ENCODE assay signal across 1 cellular context in the genomic region with DNA sequence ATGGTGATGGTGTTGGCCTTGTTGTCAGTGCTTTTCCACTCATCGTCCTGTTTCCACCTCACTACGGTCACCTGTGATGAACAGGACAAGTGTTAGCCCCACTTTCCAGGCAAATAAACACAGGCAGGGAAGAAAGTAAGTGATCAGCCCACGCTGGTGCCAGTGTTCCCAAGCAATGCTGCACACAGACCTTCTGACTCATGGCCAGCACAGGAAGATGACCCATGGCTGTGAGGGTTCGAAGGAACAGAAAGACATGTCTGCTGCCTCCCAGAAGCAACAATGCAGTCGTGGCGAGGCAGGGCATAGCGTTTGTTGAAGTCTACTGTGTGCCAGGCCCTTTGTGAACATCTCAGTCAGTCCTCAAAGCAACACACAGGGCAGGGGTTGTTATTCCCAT.
TF ChIP-seq lines count a peak whose summit lies in the region.

No MANE protein-coding gene starts in this region.

TF ChIP-seq in GM23338, 12 proteins besides CTCF, POLR2A, EP300 and RAD21 (continued from another document):
- TF ChIP-seq, protein P1, sequence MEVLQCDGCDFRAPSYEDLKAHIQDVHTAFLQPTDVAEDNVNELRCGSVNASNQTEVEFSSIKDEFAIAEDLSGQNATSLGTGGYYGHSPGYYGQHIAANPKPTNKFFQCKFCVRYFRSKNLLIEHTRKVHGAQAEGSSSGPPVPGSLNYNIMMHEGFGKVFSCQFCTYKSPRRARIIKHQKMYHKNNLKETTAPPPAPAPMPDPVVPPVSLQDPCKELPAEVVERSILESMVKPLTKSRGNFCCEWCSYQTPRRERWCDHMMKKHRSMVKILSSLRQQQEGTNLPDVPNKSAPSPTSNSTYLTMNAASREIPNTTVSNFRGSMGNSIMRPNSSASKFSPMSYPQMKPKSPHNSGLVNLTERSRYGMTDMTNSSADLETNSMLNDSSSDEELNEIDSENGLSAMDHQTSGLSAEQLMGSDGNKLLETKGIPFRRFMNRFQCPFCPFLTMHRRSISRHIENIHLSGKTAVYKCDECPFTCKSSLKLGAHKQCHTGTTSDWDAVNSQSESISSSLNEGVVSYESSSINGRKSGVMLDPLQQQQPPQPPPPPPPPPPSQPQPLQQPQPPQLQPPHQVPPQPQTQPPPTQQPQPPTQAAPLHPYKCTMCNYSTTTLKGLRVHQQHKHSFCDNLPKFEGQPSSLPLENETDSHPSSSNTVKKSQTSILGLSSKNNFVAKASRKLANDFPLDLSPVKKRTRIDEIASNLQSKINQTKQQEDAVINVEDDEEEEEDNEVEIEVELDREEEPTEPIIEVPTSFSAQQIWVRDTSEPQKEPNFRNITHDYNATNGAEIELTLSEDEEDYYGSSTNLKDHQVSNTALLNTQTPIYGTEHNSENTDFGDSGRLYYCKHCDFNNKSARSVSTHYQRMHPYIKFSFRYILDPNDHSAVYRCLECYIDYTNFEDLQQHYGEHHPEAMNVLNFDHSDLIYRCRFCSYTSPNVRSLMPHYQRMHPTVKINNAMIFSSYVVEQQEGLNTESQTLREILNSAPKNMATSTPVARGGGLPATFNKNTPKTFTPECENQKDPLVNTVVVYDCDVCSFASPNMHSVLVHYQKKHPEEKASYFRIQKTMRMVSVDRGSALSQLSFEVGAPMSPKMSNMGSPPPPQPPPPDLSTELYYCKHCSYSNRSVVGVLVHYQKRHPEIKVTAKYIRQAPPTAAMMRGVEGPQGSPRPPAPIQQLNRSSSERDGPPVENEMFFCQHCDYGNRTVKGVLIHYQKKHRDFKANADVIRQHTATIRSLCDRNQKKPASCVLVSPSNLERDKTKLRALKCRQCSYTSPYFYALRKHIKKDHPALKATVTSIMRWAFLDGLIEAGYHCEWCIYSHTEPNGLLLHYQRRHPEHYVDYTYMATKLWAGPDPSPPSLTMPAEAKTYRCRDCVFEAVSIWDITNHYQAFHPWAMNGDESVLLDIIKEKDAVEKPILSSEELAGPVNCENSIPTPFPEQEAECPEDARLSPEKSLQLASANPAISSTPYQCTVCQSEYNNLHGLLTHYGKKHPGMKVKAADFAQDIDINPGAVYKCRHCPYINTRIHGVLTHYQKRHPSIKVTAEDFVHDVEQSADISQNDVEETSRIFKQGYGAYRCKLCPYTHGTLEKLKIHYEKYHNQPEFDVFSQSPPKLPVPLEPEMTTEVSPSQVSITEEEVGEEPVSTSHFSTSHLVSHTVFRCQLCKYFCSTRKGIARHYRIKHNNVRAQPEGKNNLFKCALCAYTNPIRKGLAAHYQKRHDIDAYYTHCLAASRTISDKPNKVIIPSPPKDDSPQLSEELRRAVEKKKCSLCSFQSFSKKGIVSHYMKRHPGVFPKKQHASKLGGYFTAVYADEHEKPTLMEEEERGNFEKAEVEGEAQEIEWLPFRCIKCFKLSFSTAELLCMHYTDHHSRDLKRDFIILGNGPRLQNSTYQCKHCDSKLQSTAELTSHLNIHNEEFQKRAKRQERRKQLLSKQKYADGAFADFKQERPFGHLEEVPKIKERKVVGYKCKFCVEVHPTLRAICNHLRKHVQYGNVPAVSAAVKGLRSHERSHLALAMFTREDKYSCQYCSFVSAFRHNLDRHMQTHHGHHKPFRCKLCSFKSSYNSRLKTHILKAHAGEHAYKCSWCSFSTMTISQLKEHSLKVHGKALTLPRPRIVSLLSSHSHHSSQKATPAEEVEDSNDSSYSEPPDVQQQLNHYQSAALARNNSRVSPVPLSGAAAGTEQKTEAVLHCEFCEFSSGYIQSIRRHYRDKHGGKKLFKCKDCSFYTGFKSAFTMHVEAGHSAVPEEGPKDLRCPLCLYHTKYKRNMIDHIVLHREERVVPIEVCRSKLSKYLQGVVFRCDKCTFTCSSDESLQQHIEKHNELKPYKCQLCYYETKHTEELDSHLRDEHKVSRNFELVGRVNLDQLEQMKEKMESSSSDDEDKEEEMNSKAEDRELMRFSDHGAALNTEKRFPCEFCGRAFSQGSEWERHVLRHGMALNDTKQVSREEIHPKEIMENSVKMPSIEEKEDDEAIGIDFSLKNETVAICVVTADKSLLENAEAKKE (CRISPR knock-in tag; IDR thresholded peaks at IDR 0.05) = no peak
- TF ChIP-seq CREB1 (CRISPR knock-in tag; IDR thresholded peaks at IDR 0.05; ENCODE audit: low read depth) = no peak
TF ChIP-seq in GM23338: peak in this region for 0.
